20 cellular contexts compared by ENCODE assay signal in genomic region chr15:80462111-80462510, GRCh38. TPM values are rescaled to one million over a fixed set of nuclear protein-coding genes. Genes with fewer than 3 reads are reported as not detected.
"Had no signal": no experiment of that assay in that cellular context is flagged by ENCODE, and none has a peak within 500 bp of the region (broad histone marks: within the 10 kb centered on the region; RNA-seq: fewer than 3 reads in every experiment).

No MANE protein-coding gene starts in this region.

- H3K9me3 ChIP-seq: MG63 had no signal

- ATAC-seq: SK-N-SH treated with all-trans-retinoic acid at 6 μM for 48 hours had no signal

- H3K4me3 ChIP-seq: MG63 had no signal

- H3K36me3 ChIP-seq: MG63 had no signal

- DNase-seq: Karpas-422, KG1, NCI-H1092, NCI-H1105 treated with DMSO at 0.1 percent for 48 hours, NCI-H1417 treated with DMSO at 0.1 percent for 48 hours, NCI-H146, NCI-H1694 treated with DMSO at 0.1 percent for 48 hours, NCI-H2029, NCI-H2081 treated with DMSO at 0.1 percent for 48 hours, NCI-H2171, NCI-H446, NCI-H510A, NCI-H524 treated with DMSO at 0.1 percent for 48 hours, NCI-H69, NCI-H774, RPMI8226, SHP77 had no signal

- H3K27me3 ChIP-seq: MG63 had no signal

RNA-seq across cellular contexts. Expression of gene ARNT2, which starts 57.9 kb away (rescaled TPM):
- total RNA-seq: HT-29 had no signal
